27 cellular contexts compared by ENCODE assay signal in genomic region chr5:33448118-33448517, GRCh38.
"Had no signal": no experiment of that assay in that cellular context is flagged by ENCODE, and none has a peak within 500 bp of the region (broad histone marks: within the 10 kb centered on the region; RNA-seq: fewer than 3 reads in every experiment).

No MANE protein-coding gene starts in this region.

- ATAC-seq: activated T-cell treated with anti-CD3 and anti-CD28 coated beads, Interleukin-2, amount 50 U/mL, for 4 hours; heart left ventricle; sciatic nerve; stimulated activated memory B cell treated with anti-CD40 and anti-IgM and Interleukin-4, amounts not matched to agents 10 μg/mL and 1 μg/mL and 100 μg/mL, for 72 hours had no signal

- FAIRE-seq: small intestine had no signal

- H3K4me3 Mint-ChIP-seq: activated naive CD8-positive, alpha-beta T cell; activated T-cell treated with anti-CD3 and anti-CD28 coated beads, Interleukin-2, amount 50 U/mL, for 4 hours; stimulated activated memory B cell treated with anti-CD40 and anti-IgM and Interleukin-4, amounts not matched to agents 10 μg/mL and 1 μg/mL and 100 μg/mL, for 72 hours had no signal

- H3K27me3 Mint-ChIP-seq: activated naive CD8-positive, alpha-beta T cell; stimulated activated memory B cell treated with anti-CD40 and anti-IgM and Interleukin-4, amounts not matched to agents 10 μg/mL and 1 μg/mL and 100 μg/mL, for 72 hours had no signal

- H3K4me3 ChIP-seq: adrenal gland, ascending aorta, colonic mucosa, dorsolateral prefrontal cortex, heart left ventricle, left ventricle myocardium inferior, stomach, suprapubic skin, tibial nerve, uterus had no signal

- H3K9me3 ChIP-seq: adrenal gland, ascending aorta, colonic mucosa, heart left ventricle, left ventricle myocardium inferior, stomach, suprapubic skin, tibial nerve, uterus had no signal

- H3K36me3 ChIP-seq: colonic mucosa, uterus had no signal

- H3K27me3 ChIP-seq: adrenal gland, ascending aorta, brain microvascular endothelial cell, colonic mucosa, dorsolateral prefrontal cortex, heart left ventricle, stomach, suprapubic skin, tibial nerve, uterus had no signal

- H3K4me1 ChIP-seq: uterus had no signal

- DNase-seq: activated CD4-positive, alpha-beta T cell treated with anti-CD3 and anti-CD28 coated beads for 4 hours; activated CD4-positive, alpha-beta T cell treated with anti-CD3 and anti-CD28 coated beads, Interleukin-2, amount 50 U/mL, for 48 hours; activated CD4-positive, CD25-positive, alpha-beta regulatory T cell; activated CD8-positive, alpha-beta memory T cell treated with anti-CD3 and anti-CD28 coated beads, Interleukin-2, amount 50 U/mL, for 48 hours; activated naive CD4-positive, alpha-beta T cell; activated T-cell treated with anti-CD3 and anti-CD28 coated beads, Interleukin-2, amount 50 U/mL, for 4 hours; adrenal gland; brain microvascular endothelial cell; caudate nucleus; colonic mucosa; dorsolateral prefrontal cortex; heart left ventricle; left ventricle myocardium inferior; occipital lobe; small intestine; stimulated activated CD4-positive, alpha-beta T cell treated with anti-CD3 and anti-CD28 coated beads, Interleukin-2, amount 100 ng/mL, for 24 hours; stomach; uterus had no signal

- H3K27ac ChIP-seq: adrenal gland, ascending aorta, brain microvascular endothelial cell, colonic mucosa, dorsolateral prefrontal cortex, epithelial cell of prostate, heart left ventricle, stomach, suprapubic skin, tibial nerve, uterus had no signal

- H3K9me3 Mint-ChIP-seq: activated T-cell treated with anti-CD3 and anti-CD28 coated beads, Interleukin-2, amount 50 U/mL, for 4 hours; activated T-helper 2 cell treated with anti-CD3 and anti-CD28 coated beads, Interferon-gamma antibody, Interleukin-2, Interleukin-4, amounts not matched to agents 10 μg/mL and 5 μg/mL and 100 μg/mL, durations not matched to agents 14 hours and 24 hours and 36 hours; stimulated activated memory B cell treated with anti-CD40 and anti-IgM and Interleukin-4, amounts not matched to agents 10 μg/mL and 1 μg/mL and 100 μg/mL, for 72 hours; T-helper 1 cell treated with Interleukin-12 subunit alpha and Interleukin-12 subunit beta and Interleukin-4 antibody, amounts not matched to agents 30 μg/mL and 1 μg/mL, for 36 hours had no signal

- H3K27ac Mint-ChIP-seq: activated naive CD8-positive, alpha-beta T cell; stimulated activated memory B cell treated with anti-CD40 and anti-IgM and Interleukin-4, amounts not matched to agents 10 μg/mL and 1 μg/mL and 100 μg/mL, for 72 hours; T-helper 1 cell treated with Interleukin-12 subunit alpha and Interleukin-12 subunit beta and Interleukin-4 antibody, amounts not matched to agents 30 μg/mL and 1 μg/mL, for 36 hours had no signal
